ENCODE assay signal across 1 cellular context in the genomic region with DNA sequence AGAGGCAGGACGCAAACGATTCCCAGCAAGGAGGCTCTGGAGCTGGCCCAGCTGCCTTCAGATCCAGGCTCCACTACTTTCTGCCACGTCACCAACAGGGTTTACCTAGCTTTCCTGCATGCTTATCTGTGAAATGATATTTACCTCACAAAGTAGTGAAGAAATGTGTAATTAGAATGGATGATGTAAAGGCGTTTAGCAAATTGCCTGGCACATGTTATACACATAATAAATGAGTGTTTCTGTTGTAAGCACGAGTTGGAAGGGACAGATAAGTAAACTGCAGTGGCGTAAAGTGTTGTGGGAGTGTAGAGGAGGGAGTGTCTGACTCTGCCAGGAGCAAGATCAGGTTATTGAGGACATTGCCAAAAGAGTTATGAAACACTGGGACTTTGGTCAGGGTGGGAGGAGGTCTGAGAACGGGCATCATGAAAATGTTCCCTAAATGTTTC.
TF ChIP-seq lines count a peak whose summit lies in the region.

No MANE protein-coding gene starts in this region.

TF ChIP-seq in HEK293, 187 proteins besides CTCF, POLR2A, EP300 and RAD21:
- TF ChIP-seq ZNF76 (tag by site-specific recombination; IDR thresholded peaks at IDR 0.05; ENCODE audit: borderline replicate concordance, low read depth) (no peak), ZFP3 (tag by site-specific recombination; IDR thresholded peaks at IDR 0.05; ENCODE audit: low read depth) (no peak), ZNF501 (tag by site-specific recombination; IDR thresholded peaks at IDR 0.05) (no peak), ZNF561 (tag by site-specific recombination; IDR thresholded peaks at IDR 0.05; ENCODE audit: borderline replicate concordance) (no peak), ZFHX2 (tag by site-specific recombination; conservative IDR thresholded peaks at IDR 0.05) (peak; percentile 48; the same call in 1 of the 2 replicates), KLF9 (tag by site-specific recombination; IDR thresholded peaks at IDR 0.05; ENCODE audit: low read depth) (no peak), ZBTB21 (tag by site-specific recombination; IDR thresholded peaks at IDR 0.05) (peak; percentile 51; the same call in 1 of the 2 replicates), ZNF133 (tag by site-specific recombination; IDR thresholded peaks at IDR 0.05) (no peak), ZNF629 (tag by site-specific recombination; IDR thresholded peaks at IDR 0.05) (peak; percentile 47; the same call in 1 of the 2 replicates), ZNF266 (tag by site-specific recombination; IDR thresholded peaks at IDR 0.05; ENCODE audit: low read depth) (no peak), ZBTB1 (tag by site-specific recombination; IDR thresholded peaks at IDR 0.05) (no peak), ZNF837 (tag by site-specific recombination; IDR thresholded peaks at IDR 0.05) (no peak), ZNF221 (tag by site-specific recombination; IDR thresholded peaks at IDR 0.05; ENCODE audit: borderline replicate concordance) (no peak), ZNF600 (tag by site-specific recombination; IDR thresholded peaks at IDR 0.05) (peak; percentile 69), ZNF16 (tag by site-specific recombination; IDR thresholded peaks at IDR 0.05; ENCODE audit: low read depth) (no peak), ZNF791 (tag by site-specific recombination; IDR thresholded peaks at IDR 0.05) (no peak), MEIS1 (CRISPR knock-in tag; IDR thresholded peaks at IDR 0.05; ENCODE audit: borderline replicate concordance) (no peak), SP7 (tag by site-specific recombination; IDR thresholded peaks at IDR 0.05) (peak; percentile 92), REPIN1 (tag by site-specific recombination; IDR thresholded peaks at IDR 0.05; ENCODE audit: low read depth) (no peak), SCRT1 (tag by site-specific recombination; IDR thresholded peaks at IDR 0.05; ENCODE audit: borderline replicate concordance) (no peak), ZNF558 (tag by site-specific recombination; IDR thresholded peaks at IDR 0.05) (no peak), ZNF335 (tag by site-specific recombination; conservative IDR thresholded peaks at IDR 0.05) (peak; percentile 71), TRIM28 (IDR thresholded peaks at IDR 0.05; ENCODE audit: borderline replicate concordance, low read length) (no peak)
- TF ChIP-seq, protein P1, sequence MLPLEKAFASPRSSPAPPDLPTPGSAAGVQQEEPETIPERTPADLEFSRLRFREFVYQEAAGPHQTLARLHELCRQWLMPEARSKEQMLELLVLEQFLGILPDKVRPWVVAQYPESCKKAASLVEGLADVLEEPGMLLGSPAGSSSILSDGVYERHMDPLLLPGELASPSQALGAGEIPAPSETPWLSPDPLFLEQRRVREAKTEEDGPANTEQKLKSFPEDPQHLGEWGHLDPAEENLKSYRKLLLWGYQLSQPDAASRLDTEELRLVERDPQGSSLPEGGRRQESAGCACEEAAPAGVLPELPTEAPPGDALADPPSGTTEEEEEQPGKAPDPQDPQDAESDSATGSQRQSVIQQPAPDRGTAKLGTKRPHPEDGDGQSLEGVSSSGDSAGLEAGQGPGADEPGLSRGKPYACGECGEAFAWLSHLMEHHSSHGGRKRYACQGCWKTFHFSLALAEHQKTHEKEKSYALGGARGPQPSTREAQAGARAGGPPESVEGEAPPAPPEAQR (tag by site-specific recombination; IDR thresholded peaks at IDR 0.05): no peak
- TF ChIP-seq, protein P2, sequence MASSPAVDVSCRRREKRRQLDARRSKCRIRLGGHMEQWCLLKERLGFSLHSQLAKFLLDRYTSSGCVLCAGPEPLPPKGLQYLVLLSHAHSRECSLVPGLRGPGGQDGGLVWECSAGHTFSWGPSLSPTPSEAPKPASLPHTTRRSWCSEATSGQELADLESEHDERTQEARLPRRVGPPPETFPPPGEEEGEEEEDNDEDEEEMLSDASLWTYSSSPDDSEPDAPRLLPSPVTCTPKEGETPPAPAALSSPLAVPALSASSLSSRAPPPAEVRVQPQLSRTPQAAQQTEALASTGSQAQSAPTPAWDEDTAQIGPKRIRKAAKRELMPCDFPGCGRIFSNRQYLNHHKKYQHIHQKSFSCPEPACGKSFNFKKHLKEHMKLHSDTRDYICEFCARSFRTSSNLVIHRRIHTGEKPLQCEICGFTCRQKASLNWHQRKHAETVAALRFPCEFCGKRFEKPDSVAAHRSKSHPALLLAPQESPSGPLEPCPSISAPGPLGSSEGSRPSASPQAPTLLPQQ (tag by site-specific recombination; IDR thresholded peaks at IDR 0.05): 0 out of 2 replicates have a peak, but pooled peaks have one; percentile 22
- TF ChIP-seq, protein P3, sequence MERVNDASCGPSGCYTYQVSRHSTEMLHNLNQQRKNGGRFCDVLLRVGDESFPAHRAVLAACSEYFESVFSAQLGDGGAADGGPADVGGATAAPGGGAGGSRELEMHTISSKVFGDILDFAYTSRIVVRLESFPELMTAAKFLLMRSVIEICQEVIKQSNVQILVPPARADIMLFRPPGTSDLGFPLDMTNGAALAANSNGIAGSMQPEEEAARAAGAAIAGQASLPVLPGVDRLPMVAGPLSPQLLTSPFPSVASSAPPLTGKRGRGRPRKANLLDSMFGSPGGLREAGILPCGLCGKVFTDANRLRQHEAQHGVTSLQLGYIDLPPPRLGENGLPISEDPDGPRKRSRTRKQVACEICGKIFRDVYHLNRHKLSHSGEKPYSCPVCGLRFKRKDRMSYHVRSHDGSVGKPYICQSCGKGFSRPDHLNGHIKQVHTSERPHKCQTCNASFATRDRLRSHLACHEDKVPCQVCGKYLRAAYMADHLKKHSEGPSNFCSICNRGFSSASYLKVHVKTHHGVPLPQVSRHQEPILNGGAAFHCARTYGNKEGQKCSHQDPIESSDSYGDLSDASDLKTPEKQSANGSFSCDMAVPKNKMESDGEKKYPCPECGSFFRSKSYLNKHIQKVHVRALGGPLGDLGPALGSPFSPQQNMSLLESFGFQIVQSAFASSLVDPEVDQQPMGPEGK (tag by site-specific recombination; IDR thresholded peaks at IDR 0.05): 0 out of 2 replicates have a peak, but pooled peaks have one; percentile 15
- TF ChIP-seq, protein P4, sequence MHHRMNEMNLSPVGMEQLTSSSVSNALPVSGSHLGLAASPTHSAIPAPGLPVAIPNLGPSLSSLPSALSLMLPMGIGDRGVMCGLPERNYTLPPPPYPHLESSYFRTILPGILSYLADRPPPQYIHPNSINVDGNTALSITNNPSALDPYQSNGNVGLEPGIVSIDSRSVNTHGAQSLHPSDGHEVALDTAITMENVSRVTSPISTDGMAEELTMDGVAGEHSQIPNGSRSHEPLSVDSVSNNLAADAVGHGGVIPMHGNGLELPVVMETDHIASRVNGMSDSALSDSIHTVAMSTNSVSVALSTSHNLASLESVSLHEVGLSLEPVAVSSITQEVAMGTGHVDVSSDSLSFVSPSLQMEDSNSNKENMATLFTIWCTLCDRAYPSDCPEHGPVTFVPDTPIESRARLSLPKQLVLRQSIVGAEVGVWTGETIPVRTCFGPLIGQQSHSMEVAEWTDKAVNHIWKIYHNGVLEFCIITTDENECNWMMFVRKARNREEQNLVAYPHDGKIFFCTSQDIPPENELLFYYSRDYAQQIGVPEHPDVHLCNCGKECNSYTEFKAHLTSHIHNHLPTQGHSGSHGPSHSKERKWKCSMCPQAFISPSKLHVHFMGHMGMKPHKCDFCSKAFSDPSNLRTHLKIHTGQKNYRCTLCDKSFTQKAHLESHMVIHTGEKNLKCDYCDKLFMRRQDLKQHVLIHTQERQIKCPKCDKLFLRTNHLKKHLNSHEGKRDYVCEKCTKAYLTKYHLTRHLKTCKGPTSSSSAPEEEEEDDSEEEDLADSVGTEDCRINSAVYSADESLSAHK (tag by site-specific recombination; IDR thresholded peaks at IDR 0.05): peak; percentile 28; the same call in 1 of the 2 replicates
- TF ChIP-seq, protein P5, sequence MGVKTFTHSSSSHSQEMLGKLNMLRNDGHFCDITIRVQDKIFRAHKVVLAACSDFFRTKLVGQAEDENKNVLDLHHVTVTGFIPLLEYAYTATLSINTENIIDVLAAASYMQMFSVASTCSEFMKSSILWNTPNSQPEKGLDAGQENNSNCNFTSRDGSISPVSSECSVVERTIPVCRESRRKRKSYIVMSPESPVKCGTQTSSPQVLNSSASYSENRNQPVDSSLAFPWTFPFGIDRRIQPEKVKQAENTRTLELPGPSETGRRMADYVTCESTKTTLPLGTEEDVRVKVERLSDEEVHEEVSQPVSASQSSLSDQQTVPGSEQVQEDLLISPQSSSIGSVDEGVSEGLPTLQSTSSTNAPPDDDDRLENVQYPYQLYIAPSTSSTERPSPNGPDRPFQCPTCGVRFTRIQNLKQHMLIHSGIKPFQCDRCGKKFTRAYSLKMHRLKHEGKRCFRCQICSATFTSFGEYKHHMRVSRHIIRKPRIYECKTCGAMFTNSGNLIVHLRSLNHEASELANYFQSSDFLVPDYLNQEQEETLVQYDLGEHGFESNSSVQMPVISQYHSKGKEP (tag by site-specific recombination; IDR thresholded peaks at IDR 0.05): no peak
- TF ChIP-seq, protein P6, sequence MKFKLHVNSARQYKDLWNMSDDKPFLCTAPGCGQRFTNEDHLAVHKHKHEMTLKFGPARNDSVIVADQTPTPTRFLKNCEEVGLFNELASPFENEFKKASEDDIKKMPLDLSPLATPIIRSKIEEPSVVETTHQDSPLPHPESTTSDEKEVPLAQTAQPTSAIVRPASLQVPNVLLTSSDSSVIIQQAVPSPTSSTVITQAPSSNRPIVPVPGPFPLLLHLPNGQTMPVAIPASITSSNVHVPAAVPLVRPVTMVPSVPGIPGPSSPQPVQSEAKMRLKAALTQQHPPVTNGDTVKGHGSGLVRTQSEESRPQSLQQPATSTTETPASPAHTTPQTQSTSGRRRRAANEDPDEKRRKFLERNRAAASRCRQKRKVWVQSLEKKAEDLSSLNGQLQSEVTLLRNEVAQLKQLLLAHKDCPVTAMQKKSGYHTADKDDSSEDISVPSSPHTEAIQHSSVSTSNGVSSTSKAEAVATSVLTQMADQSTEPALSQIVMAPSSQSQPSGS (tag by site-specific recombination; IDR thresholded peaks at IDR 0.05; ENCODE audit: low read depth): no peak
- TF ChIP-seq, protein P7, sequence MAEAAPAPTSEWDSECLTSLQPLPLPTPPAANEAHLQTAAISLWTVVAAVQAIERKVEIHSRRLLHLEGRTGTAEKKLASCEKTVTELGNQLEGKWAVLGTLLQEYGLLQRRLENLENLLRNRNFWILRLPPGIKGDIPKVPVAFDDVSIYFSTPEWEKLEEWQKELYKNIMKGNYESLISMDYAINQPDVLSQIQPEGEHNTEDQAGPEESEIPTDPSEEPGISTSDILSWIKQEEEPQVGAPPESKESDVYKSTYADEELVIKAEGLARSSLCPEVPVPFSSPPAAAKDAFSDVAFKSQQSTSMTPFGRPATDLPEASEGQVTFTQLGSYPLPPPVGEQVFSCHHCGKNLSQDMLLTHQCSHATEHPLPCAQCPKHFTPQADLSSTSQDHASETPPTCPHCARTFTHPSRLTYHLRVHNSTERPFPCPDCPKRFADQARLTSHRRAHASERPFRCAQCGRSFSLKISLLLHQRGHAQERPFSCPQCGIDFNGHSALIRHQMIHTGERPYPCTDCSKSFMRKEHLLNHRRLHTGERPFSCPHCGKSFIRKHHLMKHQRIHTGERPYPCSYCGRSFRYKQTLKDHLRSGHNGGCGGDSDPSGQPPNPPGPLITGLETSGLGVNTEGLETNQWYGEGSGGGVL (tag by site-specific recombination; IDR thresholded peaks at IDR 0.05): peak; percentile 61; the same call in 1 of the 2 replicates
